Comparison of ENCODE assay signal across 25 cellular contexts in genomic region chr1:61400997-61401396, GRCh38.
DNase-seq lines count a peak whose midpoint lies in the region; ATAC-seq, FAIRE-seq and TF ChIP-seq lines count a peak whose summit lies in the region.
"Had no signal": no experiment of that assay in that cellular context is flagged by ENCODE, and none has a peak within 500 bp of the region (broad histone marks: within the 10 kb centered on the region; RNA-seq: fewer than 3 reads in every experiment).

No MANE protein-coding gene starts in this region.

- peaks cover 17% of the 10 kb centered on the region for H3K36me3 Mint-ChIP-seq in brain
- peaks cover 3% of the 10 kb centered on the region for H3K36me3 Mint-ChIP-seq in mesothelial cell of epicardium

- H2AFZ ChIP-seq in IMR-90 (replicated peaks; ENCODE audit: low read length, poor library complexity): no peak overlapping the region

- no peak overlapping the region for H2BK5ac ChIP-seq in IMR-90 (ENCODE audit: low read depth, low read length, poor library complexity, severe bottlenecking)

- WGBS in A549 (ENCODE audit: missing lambda C conversion rate): 91% methylated on average over 3 of the region's 3 CpGs
- no CpG with 5 or more reads among the region's 3 CpGs for WGBS in IMR-90 (ENCODE audit: extremely low coverage in 2 of 2, insufficient read length in 1 of 2), 2 experiments

- POLR2A ChIA-PET in A549 (lab: Yijun Ruan, JAX) (no interaction called here), IMR-90 (lab: Charles Lee; ENCODE audit: unreplicated experiment) (no interaction called here)

- no peak for ATAC-seq in A549
- no peak for ATAC-seq in IMR-90 (ENCODE audit: low read depth)
- no peak for ATAC-seq in GM18873 (IDR thresholded peaks at IDR 0.05; ENCODE audit: low FRiP score, unreplicated experiment)
- no peak for ATAC-seq in GM19463 (IDR thresholded peaks at IDR 0.05; ENCODE audit: unreplicated experiment)
- ATAC-seq: CD8-positive, alpha-beta T cell; GM12878 had no signal

- H3K9me3 Mint-ChIP-seq in brain (no peaks in the 10 kb centered on the region), mesothelial cell of epicardium (no peaks in the 10 kb centered on the region)
- H3K9me3 Mint-ChIP-seq: CD4-positive, alpha-beta T cell; CD8-positive, alpha-beta T cell had no signal

- no peaks in the 10 kb centered on the region for H3K36me3 ChIP-seq in IMR-90 (ENCODE audit: control insufficient read depth, insufficient read depth, low read length)
- H3K36me3 ChIP-seq: BLaER1 treated with 17β-estradiol and CSF1 and Interleukin-3, amounts not matched to agents 10 nM and 100 nM had no signal

- H4K8ac ChIP-seq in IMR-90 (ENCODE audit: low read depth in 2 of 2, low read length in 2 of 2): no peak overlapping the region

- in situ Hi-C loops in IMR-90 (cut with MboI; ENCODE audit: low sequenced_read_pairs): no loop called here

- DNase-seq in A549 (ENCODE audit: low read depth in 1 of 2, low spot score in 1 of 2) (no peak), IMR-90 (no peak), mesothelial cell of epicardium (ENCODE audit: low spot score in 2 of 2, unreplicated experiment in 2 of 2) (no peak), NCI-H526 (lab: John Stamatoyannopoulos, UW) (no peak), GM03348 (ENCODE audit: low spot score) (no peak)
- DNase-seq: 8988T; AML-193; Caco-2; Calu3; CD4-positive, alpha-beta T cell; CD8-positive, alpha-beta T cell; GF-D8 had no signal

- no peak for TF ChIP-seq CTCF in A549 (IDR thresholded peaks at IDR 0.05)
- no peak for TF ChIP-seq CTCF in IMR-90 (conservative IDR thresholded peaks at IDR 0.05; ENCODE audit: low read depth, low read length)
- TF ChIP-seq CTCF in brain (conservative IDR thresholded peaks at IDR 0.05): no peak
- no peak for TF ChIP-seq CTCF in mesothelial cell of epicardium (IDR thresholded peaks at IDR 0.05; ENCODE audit: unreplicated experiment)

- no peaks in the 10 kb centered on the region for H4K20me1 ChIP-seq in IMR-90 (ENCODE audit: insufficient read depth, low read length)
- H4K20me1 ChIP-seq: BLaER1 treated with 17β-estradiol and CSF1 and Interleukin-3, amounts not matched to agents 10 nM and 100 nM had no signal

- H3K18ac ChIP-seq in IMR-90 (ENCODE audit: low read depth, low read length): no peak overlapping the region

- H3K27ac Mint-ChIP-seq in brain (peak overlapping the region in 3 of 5 experiments; percentile 39 to 69 (median 44)), mesothelial cell of epicardium (peak overlapping the region; percentile 82)
- H3K27ac Mint-ChIP-seq: B cell; CD4-positive, alpha-beta T cell; CD8-positive, alpha-beta T cell had no signal

- no peaks in the 10 kb centered on the region for H3K4me1 ChIP-seq in A549
- no peaks in the 10 kb centered on the region; the same call in 1 of the 2 replicates for H3K4me1 ChIP-seq in IMR-90 (ENCODE audit: control insufficient read depth, insufficient read depth, low read length)
- H3K4me1 ChIP-seq: BLaER1 treated with 17β-estradiol and CSF1 and Interleukin-3, amounts not matched to agents 10 nM and 100 nM; Caco-2 had no signal

- no peak overlapping the region for H3K14ac ChIP-seq in IMR-90 (replicated peaks; ENCODE audit: low read depth, low read length)

- H3K27me3 ChIP-seq in IMR-90 (ENCODE audit: control insufficient read depth, insufficient read depth, low read length): no peaks in the 10 kb centered on the region
- H3K27me3 ChIP-seq: BLaER1 treated with 17β-estradiol and CSF1 and Interleukin-3, amounts not matched to agents 10 nM and 100 nM had no signal

- no peak overlapping the region for H2BK120ac ChIP-seq in IMR-90 (ENCODE audit: low read depth, low read length)

- H3K79me1 ChIP-seq in IMR-90 (ENCODE audit: low read depth in 1 of 2, low read length in 2 of 2): no peaks in the 10 kb centered on the region

- H3K4ac ChIP-seq in IMR-90 (ENCODE audit: low read depth, low read length): no peak overlapping the region

- H3K4me3 Mint-ChIP-seq in brain (no peak overlapping the region), mesothelial cell of epicardium (no peak overlapping the region)
- H3K4me3 Mint-ChIP-seq: B cell; CD4-positive, alpha-beta T cell; CD8-positive, alpha-beta T cell had no signal

- no peak overlapping the region for H3K56ac ChIP-seq in IMR-90 (ENCODE audit: extremely low read depth, insufficient read depth, low read length)

- intact Hi-C loops in IMR-90 (cut with micrococcal nuclease): no loop called here

- H3K9me1 ChIP-seq in IMR-90 (ENCODE audit: insufficient read depth, low read length): no peaks in the 10 kb centered on the region

- no peak overlapping the region for H4K91ac ChIP-seq in IMR-90 (ENCODE audit: insufficient read depth, low read depth, low read length)

- H3K27me3 Mint-ChIP-seq in brain: no peaks in the 10 kb centered on the region
- H3K27me3 Mint-ChIP-seq in mesothelial cell of epicardium (ENCODE audit: low read depth): no peaks in the 10 kb centered on the region
- H3K27me3 Mint-ChIP-seq: CD4-positive, alpha-beta T cell had no signal

- no peak overlapping the region for H2AK9ac ChIP-seq in IMR-90 (replicated peaks; ENCODE audit: low read depth, low read length, poor library complexity)

- H2BK20ac ChIP-seq in IMR-90 (ENCODE audit: low read depth, low read length): no peak overlapping the region

- H3K9ac ChIP-seq in IMR-90 (ENCODE audit: low read depth, low read length): no peak overlapping the region
- H3K9ac ChIP-seq: BLaER1 treated with 17β-estradiol and CSF1 and Interleukin-3, amounts not matched to agents 10 nM and 100 nM had no signal

- H3K4me1 Mint-ChIP-seq in brain (peaks cover 68% of the 10 kb centered on the region), mesothelial cell of epicardium (peaks cover 76% of the 10 kb centered on the region)

- H4K5ac ChIP-seq in IMR-90 (ENCODE audit: low read depth, low read length): no peak overlapping the region

- no TSS peak for BruUV-seq in IMR-90 (replicated peaks; lab: Mats Ljungman, UMichigan)

- no peak for FAIRE-seq in A549 (lab: Jason Lieb, UNC)
- FAIRE-seq: A204.1, D721Med, G401.6, GM12878, GM12892, GM18507, GM19239 had no signal

- H3K27ac ChIP-seq in A549: no peak overlapping the region
- no peak overlapping the region for H3K27ac ChIP-seq in IMR-90 (ENCODE audit: insufficient read depth, low read length)
- H3K27ac ChIP-seq: BLaER1 treated with 17β-estradiol and CSF1 and Interleukin-3, amounts not matched to agents 10 nM and 100 nM; C4-2B had no signal

- H2AK5ac ChIP-seq in IMR-90 (ENCODE audit: low read depth, low read length): no peak overlapping the region

- no peak for TF ChIP-seq EP300 in A549 (IDR thresholded peaks at IDR 0.05)

- no peak overlapping the region for H3K4me2 ChIP-seq in A549
- H3K4me2 ChIP-seq in IMR-90 (ENCODE audit: low read depth, low read length): no peak overlapping the region
- H3K4me2 ChIP-seq: BLaER1 treated with 17β-estradiol and CSF1 and Interleukin-3, amounts not matched to agents 10 nM and 100 nM had no signal

- CTCF ChIA-PET in A549 (lab: Yijun Ruan, JAX) (no interaction called here), IMR-90 (lab: Yijun Ruan, JAX) (no interaction called here)

- H3K23ac ChIP-seq in IMR-90 (ENCODE audit: low read depth, low read length): no peak overlapping the region

- TF ChIP-seq POLR2A in A549 (IDR thresholded peaks at IDR 0.05; ENCODE audit: low read length) (no peak), IMR-90 (IDR thresholded peaks at IDR 0.05; ENCODE audit: low read depth, low read length) (no peak)

- H2BK15ac ChIP-seq in IMR-90 (ENCODE audit: low read depth, low read length): no peak overlapping the region

- H3K4me3 ChIP-seq in A549 (no peak overlapping the region), IMR-90 (ENCODE audit: insufficient read depth, low read depth, low read length) (no peak overlapping the region)
- H3K4me3 ChIP-seq: BLaER1 treated with 17β-estradiol and CSF1 and Interleukin-3, amounts not matched to agents 10 nM and 100 nM; GM12878 had no signal

- no peaks in the 10 kb centered on the region for H3K9me3 ChIP-seq in A549
- H3K9me3 ChIP-seq in IMR-90 (ENCODE audit: control insufficient read depth, insufficient read depth, low read length): no peaks in the 10 kb centered on the region
- H3K9me3 ChIP-seq: BLaER1 treated with 17β-estradiol and CSF1 and Interleukin-3, amounts not matched to agents 10 nM and 100 nM; Caco-2 had no signal

- dilution Hi-C loops in IMR-90 (cut with HindIII; ENCODE audit: low sequenced_read_pairs, unreplicated experiment): no loop called here

- TF ChIP-seq RAD21 in A549 (conservative IDR thresholded peaks at IDR 0.05 in 1 of 2, IDR thresholded peaks at IDR 0.05 in 1 of 2): no peak
- TF ChIP-seq RAD21 in IMR-90 (IDR thresholded peaks at IDR 0.05; ENCODE audit: low read length): no peak

TF ChIP-seq in A549, 52 proteins besides CTCF, POLR2A, EP300 and RAD21:
- TF ChIP-seq MAFK (IDR thresholded peaks at IDR 0.05; ENCODE audit: partially characterized antibody) (peak; percentile 85), FOXS1 (CRISPR knock-in tag; IDR thresholded peaks at IDR 0.05) (no peak), FOSL2 (IDR thresholded peaks at IDR 0.05) (no peak), FOSL2 (CRISPR knock-in tag; IDR thresholded peaks at IDR 0.05) (no peak)

TF ChIP-seq in IMR-90, 13 proteins besides CTCF, POLR2A, EP300 and RAD21:
- TF ChIP-seq MAFK (IDR thresholded peaks at IDR 0.05; ENCODE audit: low read depth, low read length): peak; percentile 94
- no peak for TF ChIP-seq RFX5 (IDR thresholded peaks at IDR 0.05; ENCODE audit: low read depth, low read length)
